ENCODE assay signal across 32 cellular contexts in the genomic region with DNA sequence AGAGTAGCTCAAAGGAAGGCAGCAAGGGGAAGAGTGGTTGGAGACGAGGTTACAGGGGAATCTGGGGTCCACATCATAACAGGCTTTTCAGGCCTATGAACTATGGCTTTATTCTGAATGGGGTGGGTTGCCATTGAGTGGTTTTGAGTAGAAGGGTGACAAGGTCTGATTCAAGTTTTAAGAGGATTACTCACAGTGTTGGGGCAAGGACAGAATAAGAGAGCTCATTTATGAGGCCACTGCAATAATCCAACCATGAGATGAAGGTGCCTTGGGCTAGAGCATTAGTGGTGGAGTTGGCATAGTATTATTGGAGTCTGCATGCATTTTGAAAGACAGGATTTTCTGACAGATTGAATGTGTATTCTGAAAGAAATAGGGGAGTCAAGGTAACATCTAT.
"Had no signal": no experiment of that assay in that cellular context is flagged by ENCODE, and none has a peak within 500 bp of the region (broad histone marks: within the 10 kb centered on the region; RNA-seq: fewer than 3 reads in every experiment).

No MANE protein-coding gene starts in this region.

- DNase-seq: activated B cell treated with CpG ODN at 0.5 μM for 24 hours; activated CD4-positive, alpha-beta memory T cell treated with anti-CD3 and anti-CD28 coated beads, Interleukin-2, amount 10 ng/mL, durations not matched to agents 7 days and 5 days; activated CD4-positive, alpha-beta T cell treated with anti-CD3 and anti-CD28 coated beads for 4 hours; activated CD4-positive, alpha-beta T cell treated with anti-CD3 and anti-CD28 coated beads, Interleukin-2, amount 10 ng/mL, durations not matched to agents 24 days and 14 days; activated CD4-positive, alpha-beta T cell treated with anti-CD3 and anti-CD28 coated beads, Interleukin-2, amount 50 U/mL, for 48 hours; activated CD4-positive, CD25-positive, alpha-beta regulatory T cell treated with anti-CD3 and anti-CD28 coated beads, Interleukin-2, amount 50 U/mL, for 72 hours; activated CD8-positive, alpha-beta memory T cell treated with anti-CD3 and anti-CD28 coated beads for 24 hours; activated CD8-positive, alpha-beta memory T cell treated with anti-CD3 and anti-CD28 coated beads, Interleukin-2, amount 10 ng/mL, durations not matched to agents 7 days and 5 days; activated CD8-positive, alpha-beta memory T cell treated with anti-CD3 and anti-CD28 coated beads, Interleukin-2, amount 50 U/mL, for 48 hours; activated CD8-positive, alpha-beta T cell treated with anti-CD3 and anti-CD28 coated beads, Interleukin-2, amount 10 ng/mL, durations not matched to agents 7 days and 5 days; activated effector memory CD4-positive, alpha-beta T cell treated with Interleukin-2 at 50 U/mL for 16 hours; activated gamma-delta T cell; activated naive CD4-positive, alpha-beta T cell treated with anti-CD3 and anti-CD28 coated beads, Interleukin-2, amount 10 ng/mL, durations not matched to agents 7 days and 5 days; activated naive CD4-positive, alpha-beta T cell treated with Interleukin-2 at 50 U/mL for 16 hours; activated naive CD8-positive, alpha-beta T cell treated with anti-CD3 and anti-CD28 coated beads, Interleukin-2, amount 10 ng/mL, durations not matched to agents 7 days and 5 days; activated naive CD8-positive, alpha-beta T cell treated with anti-CD3 and anti-CD28 coated beads, Interleukin-2, amount 50 U/mL, for 24 hours; activated T-cell treated with anti-CD3 and anti-CD28 coated beads, Interleukin-2, amount 50 U/mL, for 4 hours; activated T-cell treated with anti-CD3 and anti-CD28 coated beads, Interleukin-2, amount 50 U/mL, for 72 hours; amygdala; anterior cingulate cortex; caudate nucleus; cerebellar nuclear complex; T-helper 1 cell; T-helper 2 cell; T-helper 9 cell had no signal

- H3K27ac Mint-ChIP-seq: activated B cell treated with CpG ODN at 0.5 μM for 24 hours; activated CD4-positive, alpha-beta memory T cell treated with anti-CD3 and anti-CD28 coated beads, Interleukin-2, amount 10 ng/mL, durations not matched to agents 7 days and 5 days; activated CD4-positive, alpha-beta T cell treated with anti-CD3 and anti-CD28 coated beads, Interleukin-2, amount 10 ng/mL, durations not matched to agents 24 days and 14 days; activated CD8-positive, alpha-beta memory T cell treated with anti-CD3 and anti-CD28 coated beads, Interleukin-2, amount 10 ng/mL, durations not matched to agents 7 days and 5 days; activated CD8-positive, alpha-beta T cell treated with anti-CD3 and anti-CD28 coated beads, Interleukin-2, amount 10 ng/mL, durations not matched to agents 7 days and 5 days; activated naive CD4-positive, alpha-beta T cell treated with anti-CD3 and anti-CD28 coated beads, Interleukin-2, amount 10 ng/mL, durations not matched to agents 7 days and 5 days; activated naive CD4-positive, alpha-beta T cell treated with anti-CD3 and anti-CD28 coated beads, Interleukin-2, amount 50 U/mL, for 24 hours; activated naive CD8-positive, alpha-beta T cell; activated naive CD8-positive, alpha-beta T cell treated with anti-CD3 and anti-CD28 coated beads, Interleukin-2, amount 10 ng/mL, durations not matched to agents 7 days and 5 days; activated naive CD8-positive, alpha-beta T cell treated with anti-CD3 and anti-CD28 coated beads, Interleukin-2, amount 50 U/mL, for 24 hours; activated T-cell treated with anti-CD3 and anti-CD28 coated beads, Interleukin-2, amount 50 U/mL, for 72 hours; activated T-helper 2 cell treated with anti-CD3 and anti-CD28 coated beads, Interferon-gamma antibody, Interleukin-2, Interleukin-4, amounts not matched to agents 10 μg/mL and 5 μg/mL and 100 μg/mL, durations not matched to agents 14 hours and 24 hours and 36 hours; brain; T-helper 1 cell treated with Interleukin-12 subunit alpha and Interleukin-12 subunit beta and Interleukin-4 antibody, amounts not matched to agents 30 μg/mL and 1 μg/mL, for 36 hours; T-helper 2 cell treated with Interferon-gamma antibody and Interleukin-4, amounts not matched to agents 5 μg/mL and 100 μg/mL, for 36 hours had no signal

- H3K9me3 Mint-ChIP-seq: activated B cell treated with CpG ODN at 0.5 μM for 24 hours; activated CD4-positive, alpha-beta memory T cell treated with anti-CD3 and anti-CD28 coated beads, Interleukin-2, amount 10 ng/mL, durations not matched to agents 7 days and 5 days; activated naive CD4-positive, alpha-beta T cell treated with anti-CD3 and anti-CD28 coated beads, Interleukin-2, amount 10 ng/mL, durations not matched to agents 7 days and 5 days; activated naive CD4-positive, alpha-beta T cell treated with anti-CD3 and anti-CD28 coated beads, Interleukin-2, amount 50 U/mL, for 24 hours; activated naive CD8-positive, alpha-beta T cell treated with anti-CD3 and anti-CD28 coated beads, Interleukin-2, amount 10 ng/mL, durations not matched to agents 7 days and 5 days; activated naive CD8-positive, alpha-beta T cell treated with anti-CD3 and anti-CD28 coated beads, Interleukin-2, amount 50 U/mL, for 24 hours; activated T-cell treated with anti-CD3 and anti-CD28 coated beads, Interleukin-2, amount 50 U/mL, for 4 hours; activated T-cell treated with anti-CD3 and anti-CD28 coated beads, Interleukin-2, amount 50 U/mL, for 72 hours; activated T-helper 2 cell treated with anti-CD3 and anti-CD28 coated beads, Interferon-gamma antibody, Interleukin-2, Interleukin-4, amounts not matched to agents 10 μg/mL and 5 μg/mL and 100 μg/mL, durations not matched to agents 14 hours and 24 hours and 36 hours; central memory CD8-positive, alpha-beta T cell; T-helper 1 cell treated with Interleukin-12 subunit alpha and Interleukin-12 subunit beta and Interleukin-4 antibody, amounts not matched to agents 30 μg/mL and 1 μg/mL, for 36 hours; T-helper 2 cell treated with Interferon-gamma antibody and Interleukin-4, amounts not matched to agents 5 μg/mL and 100 μg/mL, for 36 hours had no signal

- H3K36me3 Mint-ChIP-seq: activated CD8-positive, alpha-beta memory T cell treated with anti-CD3 and anti-CD28 coated beads, Interleukin-2, amount 10 ng/mL, durations not matched to agents 7 days and 5 days; activated naive CD4-positive, alpha-beta T cell treated with anti-CD3 and anti-CD28 coated beads, Interleukin-2, amount 10 ng/mL, durations not matched to agents 7 days and 5 days; activated naive CD8-positive, alpha-beta T cell treated with anti-CD3 and anti-CD28 coated beads, Interleukin-2, amount 10 ng/mL, durations not matched to agents 7 days and 5 days; brain had no signal

- H3K4me3 Mint-ChIP-seq: activated B cell treated with CpG ODN at 0.5 μM for 24 hours; activated CD4-positive, alpha-beta memory T cell treated with anti-CD3 and anti-CD28 coated beads, Interleukin-2, amount 10 ng/mL, durations not matched to agents 7 days and 5 days; activated CD4-positive, alpha-beta T cell treated with anti-CD3 and anti-CD28 coated beads, Interleukin-2, amount 10 ng/mL, durations not matched to agents 24 days and 14 days; activated CD8-positive, alpha-beta memory T cell treated with anti-CD3 and anti-CD28 coated beads, Interleukin-2, amount 10 ng/mL, durations not matched to agents 7 days and 5 days; activated CD8-positive, alpha-beta T cell treated with anti-CD3 and anti-CD28 coated beads, Interleukin-2, amount 10 ng/mL, durations not matched to agents 7 days and 5 days; activated naive CD4-positive, alpha-beta T cell treated with anti-CD3 and anti-CD28 coated beads, Interleukin-2, amount 10 ng/mL, durations not matched to agents 7 days and 5 days; activated naive CD4-positive, alpha-beta T cell treated with anti-CD3 and anti-CD28 coated beads, Interleukin-2, amount 50 U/mL, for 24 hours; activated naive CD8-positive, alpha-beta T cell; activated naive CD8-positive, alpha-beta T cell treated with anti-CD3 and anti-CD28 coated beads, Interleukin-2, amount 10 ng/mL, durations not matched to agents 7 days and 5 days; activated naive CD8-positive, alpha-beta T cell treated with anti-CD3 and anti-CD28 coated beads, Interleukin-2, amount 50 U/mL, for 24 hours; activated T-cell treated with anti-CD3 and anti-CD28 coated beads, Interleukin-2, amount 50 U/mL, for 4 hours; activated T-cell treated with anti-CD3 and anti-CD28 coated beads, Interleukin-2, amount 50 U/mL, for 72 hours; brain; central memory CD8-positive, alpha-beta T cell; T-helper 1 cell treated with Interleukin-12 subunit alpha and Interleukin-12 subunit beta and Interleukin-4 antibody, amounts not matched to agents 30 μg/mL and 1 μg/mL, for 36 hours; T-helper 2 cell treated with Interferon-gamma antibody and Interleukin-4, amounts not matched to agents 5 μg/mL and 100 μg/mL, for 36 hours had no signal

- H3K27me3 Mint-ChIP-seq: activated CD4-positive, alpha-beta memory T cell treated with anti-CD3 and anti-CD28 coated beads, Interleukin-2, amount 10 ng/mL, durations not matched to agents 7 days and 5 days; activated naive CD4-positive, alpha-beta T cell treated with anti-CD3 and anti-CD28 coated beads, Interleukin-2, amount 10 ng/mL, durations not matched to agents 7 days and 5 days; activated naive CD4-positive, alpha-beta T cell treated with anti-CD3 and anti-CD28 coated beads, Interleukin-2, amount 50 U/mL, for 24 hours; activated naive CD8-positive, alpha-beta T cell; activated naive CD8-positive, alpha-beta T cell treated with anti-CD3 and anti-CD28 coated beads, Interleukin-2, amount 50 U/mL, for 24 hours; brain had no signal

- H3K4me1 Mint-ChIP-seq: activated B cell treated with CpG ODN at 0.5 μM for 24 hours; activated CD4-positive, alpha-beta memory T cell treated with anti-CD3 and anti-CD28 coated beads, Interleukin-2, amount 10 ng/mL, durations not matched to agents 7 days and 5 days; activated CD4-positive, alpha-beta T cell treated with anti-CD3 and anti-CD28 coated beads, Interleukin-2, amount 10 ng/mL, durations not matched to agents 24 days and 14 days; activated CD8-positive, alpha-beta memory T cell treated with anti-CD3 and anti-CD28 coated beads, Interleukin-2, amount 10 ng/mL, durations not matched to agents 7 days and 5 days; activated naive CD4-positive, alpha-beta T cell treated with anti-CD3 and anti-CD28 coated beads, Interleukin-2, amount 10 ng/mL, durations not matched to agents 7 days and 5 days; activated naive CD4-positive, alpha-beta T cell treated with anti-CD3 and anti-CD28 coated beads, Interleukin-2, amount 50 U/mL, for 24 hours; activated naive CD8-positive, alpha-beta T cell treated with anti-CD3 and anti-CD28 coated beads, Interleukin-2, amount 10 ng/mL, durations not matched to agents 7 days and 5 days; activated naive CD8-positive, alpha-beta T cell treated with anti-CD3 and anti-CD28 coated beads, Interleukin-2, amount 50 U/mL, for 24 hours; brain; central memory CD8-positive, alpha-beta T cell had no signal
